ENCODE assay signal across 1 cellular context in the genomic region with DNA sequence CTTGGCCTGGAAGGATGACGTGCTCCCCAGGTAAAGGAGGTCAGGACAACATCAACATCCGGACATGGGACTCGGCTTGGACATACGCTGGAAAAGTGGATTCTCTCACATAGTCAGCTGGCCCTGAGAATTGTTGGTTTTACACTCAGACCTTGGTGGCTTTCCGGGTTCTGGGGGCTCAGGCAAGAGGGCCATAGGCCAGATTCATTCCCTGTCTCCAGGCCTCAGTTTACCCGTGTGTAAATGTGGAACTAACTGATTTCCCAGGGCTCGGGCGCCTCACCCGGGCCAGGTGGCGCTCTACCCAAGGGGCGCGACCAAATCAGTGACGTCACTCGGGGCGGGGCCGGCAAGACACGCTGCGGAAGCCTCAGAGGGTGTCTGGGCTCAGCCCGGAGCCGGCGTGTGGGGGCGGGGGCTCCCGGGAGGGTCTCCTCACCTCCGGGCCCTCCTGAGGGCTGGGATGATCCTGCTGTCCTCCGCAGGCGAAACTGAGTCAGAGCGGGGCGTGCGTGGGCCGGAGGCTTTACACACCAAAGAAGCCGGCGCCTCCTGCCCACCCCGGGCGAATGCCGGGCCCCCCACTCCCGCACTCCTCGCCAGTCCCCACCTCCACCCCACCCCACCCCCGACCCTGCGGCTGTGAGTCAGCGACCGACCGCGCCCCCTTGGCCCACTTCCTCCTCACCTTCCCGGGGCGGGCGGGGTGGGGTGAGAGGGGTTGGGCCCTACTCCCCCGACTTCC.
TF ChIP-seq lines count a peak whose summit lies in the region.

No MANE protein-coding gene starts in this region.

TF ChIP-seq in GM12878, 131 proteins besides CTCF, POLR2A, EP300 and RAD21 (continued from another document):
- no peak for TF ChIP-seq REST (IDR thresholded peaks at IDR 0.05; ENCODE audit: low read depth, low read length)
- peak; percentile 82 for TF ChIP-seq IKZF1 (conservative IDR thresholded peaks at IDR 0.05)
- no peak for TF ChIP-seq RAD51 (IDR thresholded peaks at IDR 0.05)
- TF ChIP-seq TBL1XR1 (IDR thresholded peaks at IDR 0.05; ENCODE audit: low read depth, low read length) = peak; percentile 38; the same call in 1 of the 2 replicates
- TF ChIP-seq STAT3 (IDR thresholded peaks at IDR 0.05; ENCODE audit: low read depth, low read length) = no peak
- no peak for TF ChIP-seq CBX3 (IDR thresholded peaks at IDR 0.05; ENCODE audit: borderline replicate concordance, low read depth)
- TF ChIP-seq MYB (IDR thresholded peaks at IDR 0.05; ENCODE audit: borderline replicate concordance, low read depth, low read length) = no peak
- peak; percentile 25; the same call in 1 of the 2 replicates for TF ChIP-seq SMC3 (IDR thresholded peaks at IDR 0.05; ENCODE audit: borderline replicate concordance, low read length)
- TF ChIP-seq SUZ12 (IDR thresholded peaks at IDR 0.05; ENCODE audit: unreplicated experiment) = no peak
- no peak for TF ChIP-seq CHD4 (IDR thresholded peaks at IDR 0.05)
- 0 out of 2 replicates have a peak, but pooled peaks have one; percentile 56 for TF ChIP-seq PAX5 (IDR thresholded peaks at IDR 0.05; ENCODE audit: borderline replicate concordance, low read depth, low read length)
- TF ChIP-seq LARP7 (IDR thresholded peaks at IDR 0.05) = no peak
- no peak for TF ChIP-seq PAX8 (IDR thresholded peaks at IDR 0.05)
- no peak for TF ChIP-seq FOXM1 (IDR thresholded peaks at IDR 0.05; ENCODE audit: low read depth, low read length)
- no peak for TF ChIP-seq MEF2A (IDR thresholded peaks at IDR 0.05; ENCODE audit: insufficient read depth, low read depth, low read length)
- TF ChIP-seq ZNF207 (IDR thresholded peaks at IDR 0.05; ENCODE audit: borderline replicate concordance) = 0 out of 2 replicates have a peak, but pooled peaks have one; percentile 60
- peak; percentile 54 to 76 for TF ChIP-seq IKZF2 (IDR thresholded peaks at IDR 0.05)
- TF ChIP-seq, protein P1, sequence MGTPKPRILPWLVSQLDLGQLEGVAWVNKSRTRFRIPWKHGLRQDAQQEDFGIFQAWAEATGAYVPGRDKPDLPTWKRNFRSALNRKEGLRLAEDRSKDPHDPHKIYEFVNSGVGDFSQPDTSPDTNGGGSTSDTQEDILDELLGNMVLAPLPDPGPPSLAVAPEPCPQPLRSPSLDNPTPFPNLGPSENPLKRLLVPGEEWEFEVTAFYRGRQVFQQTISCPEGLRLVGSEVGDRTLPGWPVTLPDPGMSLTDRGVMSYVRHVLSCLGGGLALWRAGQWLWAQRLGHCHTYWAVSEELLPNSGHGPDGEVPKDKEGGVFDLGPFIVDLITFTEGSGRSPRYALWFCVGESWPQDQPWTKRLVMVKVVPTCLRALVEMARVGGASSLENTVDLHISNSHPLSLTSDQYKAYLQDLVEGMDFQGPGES (IDR thresholded peaks at IDR 0.05) = no peak
- TF ChIP-seq EED (IDR thresholded peaks at IDR 0.05; ENCODE audit: low read depth) = peak; percentile 51; the same call in 1 of the 2 replicates
- peak; percentile 86 for TF ChIP-seq JUND (IDR thresholded peaks at IDR 0.05; ENCODE audit: low read depth, low read length)
- TF ChIP-seq SP1 (IDR thresholded peaks at IDR 0.05; ENCODE audit: low read depth, low read length) = no peak
- peak; percentile 18; the same call in 1 of the 2 replicates for TF ChIP-seq MLLT1 (IDR thresholded peaks at IDR 0.05)
- no peak for TF ChIP-seq ZBTB11 (CRISPR knock-in tag; IDR thresholded peaks at IDR 0.05)
- TF ChIP-seq, protein P2, sequence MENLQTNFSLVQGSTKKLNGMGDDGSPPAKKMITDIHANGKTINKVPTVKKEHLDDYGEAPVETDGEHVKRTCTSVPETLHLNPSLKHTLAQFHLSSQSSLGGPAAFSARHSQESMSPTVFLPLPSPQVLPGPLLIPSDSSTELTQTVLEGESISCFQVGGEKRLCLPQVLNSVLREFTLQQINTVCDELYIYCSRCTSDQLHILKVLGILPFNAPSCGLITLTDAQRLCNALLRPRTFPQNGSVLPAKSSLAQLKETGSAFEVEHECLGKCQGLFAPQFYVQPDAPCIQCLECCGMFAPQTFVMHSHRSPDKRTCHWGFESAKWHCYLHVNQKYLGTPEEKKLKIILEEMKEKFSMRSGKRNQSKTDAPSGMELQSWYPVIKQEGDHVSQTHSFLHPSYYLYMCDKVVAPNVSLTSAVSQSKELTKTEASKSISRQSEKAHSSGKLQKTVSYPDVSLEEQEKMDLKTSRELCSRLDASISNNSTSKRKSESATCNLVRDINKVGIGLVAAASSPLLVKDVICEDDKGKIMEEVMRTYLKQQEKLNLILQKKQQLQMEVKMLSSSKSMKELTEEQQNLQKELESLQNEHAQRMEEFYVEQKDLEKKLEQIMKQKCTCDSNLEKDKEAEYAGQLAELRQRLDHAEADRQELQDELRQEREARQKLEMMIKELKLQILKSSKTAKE (IDR thresholded peaks at IDR 0.05; ENCODE audit: low read depth, poor library complexity, severe bottlenecking) = peak; percentile 64
